In the genomic region with DNA sequence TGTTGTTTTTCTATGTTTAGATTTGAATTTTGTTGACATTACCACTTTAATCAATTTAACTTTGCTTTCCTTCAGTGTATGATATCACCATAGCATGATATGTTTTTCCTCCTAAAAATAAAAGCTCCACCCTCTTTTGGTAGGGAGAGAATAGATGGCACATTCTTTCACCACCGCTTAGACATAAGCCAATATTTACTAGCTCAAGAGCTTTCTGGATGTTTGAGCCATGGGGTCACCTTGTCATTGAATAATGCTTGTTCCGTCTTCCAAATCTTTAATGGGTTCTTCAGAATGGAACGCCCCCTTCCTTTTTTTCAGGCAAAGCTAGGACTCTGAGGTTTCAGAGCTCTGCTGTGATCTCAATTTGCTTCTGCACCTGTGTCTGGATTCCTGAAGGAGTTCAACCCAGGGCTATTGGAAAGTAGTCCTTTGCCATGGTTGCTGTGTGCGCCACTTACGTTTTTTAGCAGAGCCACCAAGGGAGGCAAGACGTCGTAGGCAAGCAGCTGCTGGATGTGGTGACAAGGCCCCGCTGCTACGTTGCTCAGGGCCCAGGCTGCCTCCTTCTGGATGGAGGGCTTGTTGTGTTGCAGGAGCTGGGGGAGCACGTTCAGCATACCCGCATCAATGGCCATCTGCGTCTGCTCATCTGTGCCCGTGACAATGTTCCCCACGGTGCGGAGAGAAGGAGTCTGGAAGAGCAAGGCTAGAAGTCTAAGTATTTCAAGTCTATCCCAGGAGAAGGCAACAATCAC, we compare ENCODE assay signal across 22 cellular contexts. TPM values are rescaled to one million over a fixed set of nuclear protein-coding genes. Genes with fewer than 3 reads are reported as not detected.
A peak's percentile ranks its signal among the peaks of the same experiment; 100 is the strongest.
DNase-seq lines count a peak whose midpoint lies in the region; ATAC-seq, FAIRE-seq and TF ChIP-seq lines count a peak whose summit lies in the region.
"Had no signal": no experiment of that assay in that cellular context is flagged by ENCODE, and none has a peak within 500 bp of the region (broad histone marks: within the 10 kb centered on the region; RNA-seq: fewer than 3 reads in every experiment).

No MANE protein-coding gene starts in this region.

- H3K4me1 ChIP-seq in HepG2 (ENCODE audit: insufficient read depth, low read length) = peaks cover 19% of the 10 kb centered on the region
- no peaks in the 10 kb centered on the region for H3K4me1 ChIP-seq in right lobe of liver
- H3K4me1 ChIP-seq in endodermal cell (ENCODE audit: control insufficient read depth, insufficient read depth, low read length) = no peaks in the 10 kb centered on the region
- no peaks in the 10 kb centered on the region for H3K4me1 ChIP-seq in upper lobe of right lung
- no peaks in the 10 kb centered on the region for H3K4me1 ChIP-seq in psoas muscle
- H3K4me1 ChIP-seq: A549, Caco-2 had no signal

- 36% methylated on average over 14 of the region's 15 CpGs for WGBS in HepG2 (ENCODE audit: low lambda C conversion rate)
- WGBS in right lobe of liver (ENCODE audit: insufficient coverage, low coverage, low lambda C conversion rate, missing lambda C conversion rate) = 79% methylated on average over 6 of the region's 15 CpGs
- WGBS in endodermal cell (ENCODE audit: insufficient coverage in 1 of 2, insufficient read length in 1 of 2), 2 experiments = 87 to 97% methylated on average over 8 to 15 of the region's 15 CpGs
- WGBS in psoas muscle, 3 donors = 53 to 55% (median 54%) methylated on average over 15 of the region's 15 CpGs

- no peaks in the 10 kb centered on the region for H3K36me3 Mint-ChIP-seq in endodermal cell (ENCODE audit: low read depth)

- ATAC-seq in HepG2 = peak; percentile 63
- no peak for ATAC-seq in right lobe of liver
- ATAC-seq in upper lobe of right lung = peak; percentile 76
- no peak for ATAC-seq in psoas muscle
- ATAC-seq: A549 had no signal

- peak; percentile 30 for DNase-seq in HepG2 (ENCODE audit: low spot score)
- no peak for DNase-seq in right lobe of liver
- DNase-seq in endodermal cell = peak; percentile 74
- DNase-seq in myocyte (ENCODE audit: low read depth) = peak; percentile 15
- no peak for DNase-seq in upper lobe of right lung
- no peak for DNase-seq in KBM-7
- no peak for DNase-seq in psoas muscle
- DNase-seq in GOT3 (lab: John Stamatoyannopoulos, UW) = no peak
- DNase-seq: Caco-2; CD4-positive, alpha-beta T cell; GDM1; Karpas-422; NCI-H1048; NCI-H1436; NCI-H1930; NCI-H2171 treated with DMSO at 0.1 percent for 48 hours; OCI-M1; Right ventricle myocardium superior had no signal

- H3K36me3 ChIP-seq in HepG2 (replicated peaks in 1 of 2; ENCODE audit: control insufficient read depth in 1 of 2, insufficient read depth in 2 of 2, low read length in 2 of 2) (no peaks in the 10 kb centered on the region), right lobe of liver (no peaks in the 10 kb centered on the region), endodermal cell (ENCODE audit: control insufficient read depth, insufficient read depth, low read length) (no peaks in the 10 kb centered on the region), upper lobe of right lung (no peaks in the 10 kb centered on the region), psoas muscle (ENCODE audit: insufficient read depth in 1 of 2, low read depth in 1 of 2) (no peaks in the 10 kb centered on the region)

- in situ Hi-C loops in HepG2 (cut with HindIII; ENCODE audit: extremely low pct_ligation_motif_present, low pct_unique_long_range_greater_than_20kb) = no loop called here
- in situ Hi-C loops in KBM-7 (cut with MboI; ENCODE audit: low pct_unique_long_range_greater_than_20kb, low sequenced_read_pairs) = no loop called here

- H3K4me1 Mint-ChIP-seq in endodermal cell = no peaks in the 10 kb centered on the region

- CTCF ChIA-PET in HepG2 (lab: Yijun Ruan, JAX; ENCODE audit: low intra/inter-chr PET ratio, low total read pairs) = no interaction called here

- no peak for TF ChIP-seq RAD21 in HepG2 (CRISPR knock-in tag; IDR thresholded peaks at IDR 0.05)

- no peaks in the 10 kb centered on the region for H3K9me3 Mint-ChIP-seq in endodermal cell
- H3K9me3 Mint-ChIP-seq: CD4-positive, alpha-beta T cell had no signal

- POLR2A ChIA-PET in HepG2 (lab: Yijun Ruan, JAX) = interaction anchor here (0.7 to 1.3 kb wide), 3 partner anchors 23 to 86 kb away, joined by 3 to 4 read pairs (median 3); partner anchors contain the start of gene KPNA7

- intact Hi-C loops in HepG2 (cut with micrococcal nuclease; ENCODE audit: unreplicated experiment) = no loop called here
- intact Hi-C loops in right lobe of liver (cut with DNase I) = no loop called here
- intact Hi-C loops in upper lobe of right lung (cut with DNase I) = no loop called here
- intact Hi-C loops in psoas muscle (cut with DNase I) = no loop called here

- H3K9ac ChIP-seq in HepG2 (ENCODE audit: insufficient read depth, low read depth, low read length) (no peak overlapping the region), endodermal cell (ENCODE audit: extremely low read depth, low read length, poor library complexity, severe bottlenecking) (no peak overlapping the region)

- H2AFZ ChIP-seq in HepG2 (ENCODE audit: low read length) = no peak overlapping the region

- H3K4me3 Mint-ChIP-seq in endodermal cell = no peak overlapping the region
- H3K4me3 Mint-ChIP-seq: CD4-positive, alpha-beta T cell had no signal

- FAIRE-seq in HepG2 (lab: Jason Lieb, UNC) = no peak
- FAIRE-seq: A549 had no signal

- H3K27ac ChIP-seq in HepG2 (ENCODE audit: extremely low read length, insufficient read depth, low read length) (no peak overlapping the region), right lobe of liver (no peak overlapping the region), endodermal cell (ENCODE audit: low read depth, low read length) (no peak overlapping the region), upper lobe of right lung (no peak overlapping the region), psoas muscle (no peak overlapping the region)
- H3K27ac ChIP-seq: A549, SK-N-MC had no signal

- no peaks in the 10 kb centered on the region for H3K27me3 Mint-ChIP-seq in endodermal cell (ENCODE audit: insufficient read depth)
- H3K27me3 Mint-ChIP-seq: CD4-positive, alpha-beta T cell had no signal

- 0 out of 2 replicates have a peak overlapping the region, but pooled peaks have one; percentile 12 for H3K4me2 ChIP-seq in HepG2 (ENCODE audit: low read depth, low read length)
- H3K4me2 ChIP-seq: A549 had no signal

- BruUV-seq in HepG2 (replicated peaks; lab: Mats Ljungman, UMichigan) = no TSS peak

- TF ChIP-seq CTCF in HepG2 (CRISPR knock-in tag; IDR thresholded peaks at IDR 0.05) = peak; percentile 51
- no peak for TF ChIP-seq CTCF in right lobe of liver (IDR thresholded peaks at IDR 0.05)
- peak; percentile 49 for TF ChIP-seq CTCF in endodermal cell (conservative IDR thresholded peaks at IDR 0.05)
- no peak for TF ChIP-seq CTCF in upper lobe of right lung (IDR thresholded peaks at IDR 0.05)
- no peak for TF ChIP-seq CTCF in psoas muscle (IDR thresholded peaks at IDR 0.05)

- H3K27ac Mint-ChIP-seq in endodermal cell = no peak overlapping the region
- H3K27ac Mint-ChIP-seq: CD4-positive, alpha-beta T cell had no signal

- no peak overlapping the region for H3K4me3 ChIP-seq in HepG2 (replicated peaks in 1 of 3; ENCODE audit: insufficient read depth in 1 of 3, low read depth in 2 of 3, low read length in 3 of 3)
- no peak overlapping the region for H3K4me3 ChIP-seq in right lobe of liver
- H3K4me3 ChIP-seq in endodermal cell (ENCODE audit: low read length) = no peak overlapping the region
- no peak overlapping the region for H3K4me3 ChIP-seq in upper lobe of right lung
- no peak overlapping the region for H3K4me3 ChIP-seq in psoas muscle
- H3K4me3 ChIP-seq: A549, SK-N-MC had no signal

- H3K27me3 ChIP-seq in HepG2 (ENCODE audit: control insufficient read depth in 1 of 2, insufficient read depth in 2 of 2, low read length in 2 of 2) = no peaks in the 10 kb centered on the region
- H3K27me3 ChIP-seq in right lobe of liver = no peaks in the 10 kb centered on the region
- no peaks in the 10 kb centered on the region for H3K27me3 ChIP-seq in endodermal cell (ENCODE audit: control insufficient read depth, insufficient read depth, low read length, poor library complexity, severe bottlenecking)
- H3K27me3 ChIP-seq in upper lobe of right lung = no peaks in the 10 kb centered on the region
- H3K27me3 ChIP-seq in psoas muscle (ENCODE audit: insufficient read depth in 3 of 3, low read length in 2 of 3) = no peaks in the 10 kb centered on the region

- TF ChIP-seq POLR2A in HepG2 (IDR thresholded peaks at IDR 0.05; ENCODE audit: insufficient read depth in 1 of 2, low read depth in 2 of 2, low read length in 2 of 2) (no peak), right lobe of liver (IDR thresholded peaks at IDR 0.05) (no peak)

- TF ChIP-seq EP300 in HepG2 (IDR thresholded peaks at IDR 0.05; ENCODE audit: low read depth in 2 of 2, low read length in 2 of 2) (no peak), HepG2 (CRISPR knock-in tag; IDR thresholded peaks at IDR 0.05; ENCODE audit: borderline replicate concordance) (no peak)

- H3K9me3 ChIP-seq in HepG2 (ENCODE audit: low read length) (no peaks in the 10 kb centered on the region), right lobe of liver (no peaks in the 10 kb centered on the region), endodermal cell (ENCODE audit: control insufficient read depth, low read length) (no peaks in the 10 kb centered on the region), upper lobe of right lung (no peaks in the 10 kb centered on the region), psoas muscle (no peaks in the 10 kb centered on the region)
- H3K9me3 ChIP-seq: A549, Caco-2 had no signal

- H4K20me1 ChIP-seq in HepG2 (ENCODE audit: insufficient read depth, low read length) = no peaks in the 10 kb centered on the region

- H3K79me2 ChIP-seq in HepG2 (ENCODE audit: insufficient read depth, low read length) = no peaks in the 10 kb centered on the region

RNA-seq across cellular contexts. Expression of gene KPNA7, which starts 23.3 kb away (rescaled TPM):
- total RNA-seq in HepG2 (2016; rRNA removed; fragmentation: Illumina TruSeq; extraction: Trizol) (0.09 TPM in 1 of 2 replicates, not detected in the other), right lobe of liver (under 1 TPM in 4 of 6 experiments, not detected in 2; 0.18 to 0.44 (median 0.35) TPM), endodermal cell (not detected), myocyte (not detected in 2 replicates), upper lobe of right lung (0.29 TPM), psoas muscle (not detected)
- total RNA-seq in HepG2 (2016; cell fraction: cytosol; rRNA removed; fragmentation: Illumina TruSeq; extraction: Trizol; ENCODE audit: low read depth) = not detected in 2 replicates
- 0.15 TPM in 1 of 2 replicates, not detected in the other for total RNA-seq in HepG2 (2016; cell fraction: insoluble cytoplasmic fraction; rRNA removed; fragmentation: Illumina TruSeq; extraction: Trizol)
- 0.12 TPM in 1 of 2 replicates, not detected in the other for total RNA-seq in HepG2 (2016; cell fraction: membrane; rRNA removed; fragmentation: Illumina TruSeq; extraction: Trizol)
- not detected in 2 replicates for total RNA-seq in HepG2 (2016; cell fraction: nucleus; rRNA removed; fragmentation: Illumina TruSeq; extraction: Trizol)
- polyA plus RNA-seq in HepG2 (2011; rRNA removed) (0.36 and 0.55 TPM in 2 replicates), psoas muscle (not detected)
- polyA plus RNA-seq in HepG2 (2011; cell fraction: cytosol; rRNA removed) = 0.25 and 0.40 TPM in 2 replicates
- polyA plus RNA-seq in HepG2 (2011; cell fraction: nucleus; rRNA removed) = 0.32 and 0.42 TPM in 2 replicates
- 0.38 TPM in 1 of 2 replicates, not detected in the other for polyA plus RNA-seq in HepG2 (2012)
- 0.08 and 0.12 TPM in 2 replicates for polyA plus RNA-seq in HepG2 (2016; cell fraction: cytosol; fragmentation: Illumina TruSeq; extraction: Trizol; ENCODE audit: low read depth)
- 0.31 TPM in 1 of 2 replicates, not detected in the other for polyA plus RNA-seq in HepG2 (2016; cell fraction: insoluble cytoplasmic fraction; fragmentation: Illumina TruSeq; extraction: Trizol; ENCODE audit: low read depth)
- polyA plus RNA-seq in HepG2 (2016; cell fraction: membrane; fragmentation: Illumina TruSeq; extraction: Trizol; ENCODE audit: low read depth) = 0.10 and 0.12 TPM in 2 replicates
- not detected in 2 replicates for polyA plus RNA-seq in HepG2 (2016; cell fraction: nucleus; fragmentation: Illumina TruSeq; extraction: Trizol; ENCODE audit: insufficient read depth, low read depth)
- 0.42 and 0.82 TPM in 2 replicates for polyA minus RNA-seq in HepG2 (2011; rRNA and poly(A)+ RNA removed; ENCODE audit: low replicate concordance)
- polyA minus RNA-seq in HepG2 (2011; cell fraction: cytosol; rRNA and poly(A)+ RNA removed) = 0.35 TPM in 1 of 2 replicates, not detected in the other
- 0.62 and 0.64 TPM in 2 replicates for polyA minus RNA-seq in HepG2 (2011; cell fraction: nucleus; rRNA and poly(A)+ RNA removed)
- polyA plus RNA-seq in endodermal cell (2013, experiment 1 of 2) = not detected
- not detected for polyA plus RNA-seq in endodermal cell (2013, experiment 2 of 2)
- not detected for polyA plus RNA-seq in myocyte (2012)
- total RNA-seq: CD4-positive, alpha-beta T cell; MCF 10A; Right ventricle myocardium superior had no signal
- polyA plus RNA-seq: BJ had no signal

RNA-seq across cellular contexts. Expression of gene SMURF1, which starts 40.7 kb away (rescaled TPM):
- total RNA-seq in HepG2 (2016; rRNA removed; fragmentation: Illumina TruSeq; extraction: Trizol) (11.1 and 12.0 TPM in 2 replicates), right lobe of liver (10 to 100 TPM in 4 of 6 experiments, 1 to 10 TPM in 2; 8.8 to 14.1 (median 10.9) TPM), endodermal cell (10 to 100 TPM; 31.6 to 38.1 TPM), myocyte (11.4 and 13.6 TPM in 2 replicates), upper lobe of right lung (35.0 TPM), psoas muscle (10 to 100 TPM in 3 of 4 donors, 1 to 10 TPM in 1; 8.8 to 16.9 (median 13.2) TPM)
- 2.3 and 2.9 TPM in 2 replicates for total RNA-seq in HepG2 (2016; cell fraction: cytosol; rRNA removed; fragmentation: Illumina TruSeq; extraction: Trizol; ENCODE audit: low read depth)
- total RNA-seq in HepG2 (2016; cell fraction: insoluble cytoplasmic fraction; rRNA removed; fragmentation: Illumina TruSeq; extraction: Trizol) = 8.8 and 11.5 TPM in 2 replicates
- total RNA-seq in HepG2 (2016; cell fraction: membrane; rRNA removed; fragmentation: Illumina TruSeq; extraction: Trizol) = 6.2 and 6.6 TPM in 2 replicates
- 8.5 and 10.7 TPM in 2 replicates for total RNA-seq in HepG2 (2016; cell fraction: nucleus; rRNA removed; fragmentation: Illumina TruSeq; extraction: Trizol)
- polyA plus RNA-seq in HepG2 (2011; rRNA removed) (8.3 and 8.7 TPM in 2 replicates), psoas muscle (10 to 100 TPM in 1 of 3 donors, 1 to 10 TPM in 2; 5.8 to 10.2 (median 6.8) TPM)
- polyA plus RNA-seq in HepG2 (2011; cell fraction: cytosol; rRNA removed) = 4.6 and 5.6 TPM in 2 replicates
- polyA plus RNA-seq in HepG2 (2011; cell fraction: nucleus; rRNA removed) = 13.6 and 15.4 TPM in 2 replicates
- 10.1 and 10.6 TPM in 2 replicates for polyA plus RNA-seq in HepG2 (2012)
- 0.75 and 0.81 TPM in 2 replicates for polyA plus RNA-seq in HepG2 (2016; cell fraction: cytosol; fragmentation: Illumina TruSeq; extraction: Trizol; ENCODE audit: low read depth)
- 7.6 and 8.8 TPM in 2 replicates for polyA plus RNA-seq in HepG2 (2016; cell fraction: insoluble cytoplasmic fraction; fragmentation: Illumina TruSeq; extraction: Trizol; ENCODE audit: low read depth)
- 1.8 and 2.7 TPM in 2 replicates for polyA plus RNA-seq in HepG2 (2016; cell fraction: membrane; fragmentation: Illumina TruSeq; extraction: Trizol; ENCODE audit: low read depth)
- polyA plus RNA-seq in HepG2 (2016; cell fraction: nucleus; fragmentation: Illumina TruSeq; extraction: Trizol; ENCODE audit: insufficient read depth, low read depth) = 15.0 and 17.6 TPM in 2 replicates
- 9.8 and 14.1 TPM in 2 replicates for polyA minus RNA-seq in HepG2 (2011; rRNA and poly(A)+ RNA removed; ENCODE audit: low replicate concordance)
- 5.8 and 6.4 TPM in 2 replicates for polyA minus RNA-seq in HepG2 (2011; cell fraction: cytosol; rRNA and poly(A)+ RNA removed)
- polyA minus RNA-seq in HepG2 (2011; cell fraction: nucleus; rRNA and poly(A)+ RNA removed) = 13.4 and 14.2 TPM in 2 replicates
- polyA plus RNA-seq in endodermal cell (2013, experiment 1 of 2) = 17.8 TPM
- 18.9 TPM for polyA plus RNA-seq in endodermal cell (2013, experiment 2 of 2)
- 14.7 TPM for polyA plus RNA-seq in myocyte (2012)

Comparison
In these comparisons a context has a peak if more than half of its experiments do, and no peak if none do; other contexts are left out.
1. ATAC-seq: peak in HepG2 (single experiment) and upper lobe of right lung (single experiment); none in right lobe of liver (0 of 4) and psoas muscle (0 of 4).
2. DNase-seq: peak in HepG2 (single experiment), endodermal cell (single experiment) and myocyte (single experiment); none in right lobe of liver (0 of 3), upper lobe of right lung (single experiment), KBM-7 (single experiment), psoas muscle (0 of 2) and GOT3 (single experiment).
3. CTCF ChIP-seq: peak in HepG2 (single experiment) and endodermal cell (single experiment); none in right lobe of liver (0 of 4), upper lobe of right lung (single experiment) and psoas muscle (single experiment).